8 cellular contexts compared by ENCODE assay signal in the genomic region with DNA sequence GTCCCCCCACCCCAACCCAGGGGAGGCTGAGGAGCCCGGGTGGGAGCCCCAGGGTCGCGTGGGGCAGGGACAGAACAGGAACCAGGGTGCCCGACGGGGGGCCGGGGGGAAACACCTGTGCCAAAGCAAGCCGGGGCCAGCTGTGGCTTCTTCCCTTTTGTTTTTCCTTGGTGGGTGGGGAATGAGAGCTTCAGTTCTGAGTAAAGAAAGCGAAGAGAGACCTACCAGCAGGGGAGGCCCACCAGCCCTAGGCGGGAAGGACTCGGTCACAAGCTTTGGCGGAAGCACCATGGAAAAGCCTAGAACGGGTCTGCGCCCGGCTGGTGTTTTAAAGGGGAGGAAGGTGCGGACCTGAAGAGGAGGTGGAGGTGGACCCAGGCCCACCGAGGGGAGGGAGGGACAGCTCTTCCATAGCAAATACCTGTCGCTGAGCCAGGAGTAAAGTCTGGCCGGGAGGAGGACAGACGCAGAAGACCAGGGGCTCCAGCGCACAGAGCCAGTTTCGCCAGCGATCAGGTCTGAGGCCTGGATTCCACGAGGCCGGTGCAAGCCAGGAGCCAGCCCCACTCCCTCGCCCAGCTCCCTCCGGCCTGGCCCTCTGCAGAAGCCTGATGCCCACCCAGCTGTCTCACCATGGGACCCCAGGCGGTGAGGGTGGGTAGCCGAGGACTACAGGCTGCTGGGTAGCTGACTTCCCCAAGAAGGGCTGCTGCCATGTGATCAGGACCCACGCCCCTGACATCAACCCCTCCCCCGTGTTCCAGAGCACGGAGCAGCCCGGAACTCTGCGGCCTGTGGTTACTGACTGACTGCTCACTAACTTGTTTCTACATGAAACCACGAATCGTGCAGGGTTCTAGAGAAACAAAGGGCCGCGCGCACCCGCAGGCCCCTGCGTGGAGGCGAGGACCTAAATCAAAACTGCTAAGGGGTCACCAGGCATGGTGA. TPM values are rescaled to one million over a fixed set of nuclear protein-coding genes. Genes with fewer than 3 reads are reported as not detected.
DNase-seq lines count a peak whose midpoint lies in the region; ATAC-seq and TF ChIP-seq lines count a peak whose summit lies in the region.

No MANE protein-coding gene starts in this region.

- H3K4me3 ChIP-seq in OCI-LY7 (ENCODE audit: low read depth, low read length, poor library complexity, severe bottlenecking) (peak overlapping the region; percentile 84), urinary bladder (ENCODE audit: low read depth, low read length) (peak overlapping the region; percentile 74)

- no peaks in the 10 kb centered on the region for H3K27me3 Mint-ChIP-seq in activated T-helper 2 cell treated with anti-CD3 and anti-CD28 coated beads, Interferon-gamma antibody, Interleukin-2, Interleukin-4, amounts not matched to agents 10 μg/mL and 5 μg/mL and 100 μg/mL, durations not matched to agents 14 hours and 24 hours and 36 hours (ENCODE audit: low read depth)

- H3K4me1 Mint-ChIP-seq in activated T-helper 2 cell treated with anti-CD3 and anti-CD28 coated beads, Interferon-gamma antibody, Interleukin-2, Interleukin-4, amounts not matched to agents 10 μg/mL and 5 μg/mL and 100 μg/mL, durations not matched to agents 14 hours and 24 hours and 36 hours (ENCODE audit: low read depth), result peaks cover 74% of the 10 kb centered on the region

- H3K4me3 Mint-ChIP-seq in activated T-helper 2 cell treated with anti-CD3 and anti-CD28 coated beads, Interferon-gamma antibody, Interleukin-2, Interleukin-4, amounts not matched to agents 10 μg/mL and 5 μg/mL and 100 μg/mL, durations not matched to agents 14 hours and 24 hours and 36 hours (ENCODE audit: low read depth), result peak overlapping the region; percentile 79

- CTCF ChIA-PET in OCI-LY7 (lab: Charles Lee; ENCODE audit: unreplicated experiment), result interaction anchor here (0.6 to 1.2 kb wide), 2 partner anchors 15 to 27 kb away, joined by 3 to 4 read pairs; no protein-coding TSS in a partner anchor

- DNase-seq in OCI-LY7 (ENCODE audit: low spot score) (peak; percentile 88), globus pallidus (ENCODE audit: low spot score) (peak; percentile 61), posterior cingulate gyrus (peak in 7 of 10 donors; percentile 25 to 92 (median 46)), NCI-H1048 (lab: John Stamatoyannopoulos, UW) (no peak)
- DNase-seq in activated T-helper 2 cell treated with anti-CD3 and anti-CD28 coated beads, Interferon-gamma antibody, Interleukin-2, Interleukin-4, amounts not matched to agents 10 μg/mL and 5 μg/mL and 100 μg/mL, durations not matched to agents 14 hours and 24 hours and 36 hours (ENCODE audit: low spot score), result peak; percentile 90

- peaks cover 72% of the 10 kb centered on the region for H3K36me3 Mint-ChIP-seq in activated T-helper 2 cell treated with anti-CD3 and anti-CD28 coated beads, Interferon-gamma antibody, Interleukin-2, Interleukin-4, amounts not matched to agents 10 μg/mL and 5 μg/mL and 100 μg/mL, durations not matched to agents 14 hours and 24 hours and 36 hours (ENCODE audit: low read depth)

- peak; percentile 66 for ATAC-seq in GM18498 (IDR thresholded peaks at IDR 0.05; ENCODE audit: unreplicated experiment)
- peak; percentile 61 for ATAC-seq in HG02763 (IDR thresholded peaks at IDR 0.05; ENCODE audit: unreplicated experiment)

- peak overlapping the region; percentile 96 for H3K27ac ChIP-seq in OCI-LY7 (ENCODE audit: low read depth, low read length, poor library complexity, severe bottlenecking)
- peak overlapping the region; percentile 98 for H3K27ac ChIP-seq in urinary bladder (ENCODE audit: low read depth)

- TF ChIP-seq CTCF in OCI-LY7 (conservative IDR thresholded peaks at IDR 0.05; ENCODE audit: low read length), result peak; percentile 52

- H2AFZ ChIP-seq in OCI-LY7 (ENCODE audit: low read length), result no peak overlapping the region

- no peaks in the 10 kb centered on the region for H3K9me3 Mint-ChIP-seq in activated T-helper 2 cell treated with anti-CD3 and anti-CD28 coated beads, Interferon-gamma antibody, Interleukin-2, Interleukin-4, amounts not matched to agents 10 μg/mL and 5 μg/mL and 100 μg/mL, durations not matched to agents 14 hours and 24 hours and 36 hours

- H3K36me3 ChIP-seq in OCI-LY7 (ENCODE audit: insufficient read depth, low read length), result peaks cover 40% of the 10 kb centered on the region
- no peaks in the 10 kb centered on the region for H3K36me3 ChIP-seq in urinary bladder (ENCODE audit: insufficient read depth)

- H3K9me3 ChIP-seq in OCI-LY7 (ENCODE audit: low read length), result no peaks in the 10 kb centered on the region

- H3K27ac Mint-ChIP-seq in activated T-helper 2 cell treated with anti-CD3 and anti-CD28 coated beads, Interferon-gamma antibody, Interleukin-2, Interleukin-4, amounts not matched to agents 10 μg/mL and 5 μg/mL and 100 μg/mL, durations not matched to agents 14 hours and 24 hours and 36 hours, result peak overlapping the region; percentile 91

- intact Hi-C loops in OCI-LY7 (cut with micrococcal nuclease; ENCODE audit: unreplicated experiment), result loop anchor here (1.0 to 5.0 kb wide), 5 partner anchors 28 to 419 kb away; partner anchors contain the start of genes TRIM41 and ZFP62
- intact Hi-C loops in activated T-helper 2 cell treated with anti-CD3 and anti-CD28 coated beads, Interferon-gamma antibody, Interleukin-2, Interleukin-4, amounts not matched to agents 10 μg/mL and 5 μg/mL and 100 μg/mL, durations not matched to agents 14 hours and 24 hours and 36 hours (cut with micrococcal nuclease), result loop anchor here (1.0 to 5.0 kb wide), 5 partner anchors 27 to 439 kb away; partner anchors contain the start of genes RACK1, TRIM41 and ZFP62
- intact Hi-C loops in posterior cingulate gyrus (cut with DNase I), result no loop called here

- H3K9me2 ChIP-seq in OCI-LY7 (ENCODE audit: insufficient read depth, low read length), result no peaks in the 10 kb centered on the region

- peaks cover 35% of the 10 kb centered on the region for H4K20me1 ChIP-seq in OCI-LY7 (ENCODE audit: insufficient read depth, low read length)

- POLR2A ChIA-PET in OCI-LY7 (lab: Charles Lee), result interaction anchor here (0.7 to 2.3 kb wide), 9 partner anchors 9 to 374 kb away, joined by 3 to 9 read pairs (median 4); no protein-coding TSS in a partner anchor

- H3K79me2 ChIP-seq in OCI-LY7 (ENCODE audit: insufficient read depth, low read depth, low read length), result peaks cover 82% of the 10 kb centered on the region

- no TSS peak for BruUV-seq in OCI-LY7 (replicated peaks; lab: Mats Ljungman, UMichigan)

- peaks cover 86% of the 10 kb centered on the region for H3K4me1 ChIP-seq in OCI-LY7 (ENCODE audit: insufficient read depth, low read length, poor library complexity, severe bottlenecking)
- no peaks in the 10 kb centered on the region for H3K4me1 ChIP-seq in urinary bladder (ENCODE audit: insufficient read depth)

- H3K4me2 ChIP-seq in OCI-LY7 (ENCODE audit: low read length), result peak overlapping the region; percentile 88

- 34% methylated on average over 41 of the region's 41 CpGs for WGBS in urinary bladder

RNA-seq across cellular contexts. Expression of gene MGAT1, which starts 0.8 kb away (rescaled TPM):
- 65.2 and 75.4 TPM in 2 replicates for total RNA-seq in OCI-LY7 (2014; rRNA removed; shearing (Covaris generic))
- total RNA-seq in OCI-LY7 (2022), result 95.2 and 103 TPM in 2 replicates
- total RNA-seq in activated T-helper 2 cell treated with anti-CD3 and anti-CD28 coated beads, Interferon-gamma antibody, Interleukin-2, Interleukin-4, amounts not matched to agents 10 μg/mL and 5 μg/mL and 100 μg/mL, durations not matched to agents 14 hours and 24 hours and 36 hours, result 122 TPM in 2 replicates
- total RNA-seq in urinary bladder, result 50.6 TPM
- polyA plus RNA-seq in urinary bladder, result 179 TPM

RNA-seq across cellular contexts. Expression of gene ZFP62, which starts 57.6 kb away (rescaled TPM):
- 58.4 and 59.0 TPM in 2 replicates for total RNA-seq in OCI-LY7 (2014; rRNA removed; shearing (Covaris generic))
- total RNA-seq in OCI-LY7 (2022) (69.2 and 79.1 TPM in 2 replicates), urinary bladder (32.6 TPM)
- 28.2 and 28.8 TPM in 2 replicates for total RNA-seq in activated T-helper 2 cell treated with anti-CD3 and anti-CD28 coated beads, Interferon-gamma antibody, Interleukin-2, Interleukin-4, amounts not matched to agents 10 μg/mL and 5 μg/mL and 100 μg/mL, durations not matched to agents 14 hours and 24 hours and 36 hours
- polyA plus RNA-seq in urinary bladder, result 17.4 TPM
